ENCODE assay signal across 1 cellular context in the genomic region with DNA sequence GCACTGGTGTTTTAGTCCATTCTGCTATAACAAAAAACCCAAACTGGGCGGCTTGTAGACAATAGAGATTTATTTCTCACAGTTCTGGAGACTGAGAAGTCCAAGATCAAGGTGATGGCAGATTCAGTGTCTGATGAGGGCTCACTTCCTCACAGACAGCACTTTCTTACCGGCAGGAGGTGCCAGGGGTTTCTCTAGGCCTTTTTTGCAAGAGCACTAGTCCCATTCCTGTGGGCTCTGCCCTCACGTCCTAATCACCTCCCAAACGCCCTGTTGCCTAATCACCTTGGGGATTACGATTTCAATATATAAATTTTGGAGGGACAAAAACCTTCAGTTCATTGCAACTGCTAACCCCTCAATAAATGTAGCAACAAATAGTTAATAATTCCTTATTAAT.
A peak's percentile ranks its signal among the peaks of the same experiment; 100 is the strongest.
TF ChIP-seq lines count a peak whose summit lies in the region.

No MANE protein-coding gene starts in this region.

TF ChIP-seq in GM12878, 131 proteins besides CTCF, POLR2A, EP300 and RAD21 (continued from another document):
- TF ChIP-seq, protein P1, sequence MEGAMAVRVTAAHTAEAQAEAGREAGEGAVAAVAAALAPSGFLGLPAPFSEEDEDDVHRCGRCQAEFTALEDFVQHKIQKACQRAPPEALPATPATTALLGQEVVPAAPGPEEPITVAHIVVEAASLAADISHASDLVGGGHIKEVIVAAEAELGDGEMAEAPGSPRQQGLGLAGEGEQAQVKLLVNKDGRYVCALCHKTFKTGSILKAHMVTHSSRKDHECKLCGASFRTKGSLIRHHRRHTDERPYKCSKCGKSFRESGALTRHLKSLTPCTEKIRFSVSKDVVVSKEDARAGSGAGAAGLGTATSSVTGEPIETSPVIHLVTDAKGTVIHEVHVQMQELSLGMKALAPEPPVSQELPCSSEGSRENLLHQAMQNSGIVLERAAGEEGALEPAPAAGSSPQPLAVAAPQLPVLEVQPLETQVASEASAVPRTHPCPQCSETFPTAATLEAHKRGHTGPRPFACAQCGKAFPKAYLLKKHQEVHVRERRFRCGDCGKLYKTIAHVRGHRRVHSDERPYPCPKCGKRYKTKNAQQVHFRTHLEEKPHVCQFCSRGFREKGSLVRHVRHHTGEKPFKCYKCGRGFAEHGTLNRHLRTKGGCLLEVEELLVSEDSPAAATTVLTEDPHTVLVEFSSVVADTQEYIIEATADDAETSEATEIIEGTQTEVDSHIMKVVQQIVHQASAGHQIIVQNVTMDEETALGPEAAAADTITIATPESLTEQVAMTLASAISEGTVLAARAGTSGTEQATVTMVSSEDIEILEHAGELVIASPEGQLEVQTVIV (IDR thresholded peaks at IDR 0.05; ENCODE audit: borderline replicate concordance, partially characterized antibody), result no peak
- TF ChIP-seq, protein P2, sequence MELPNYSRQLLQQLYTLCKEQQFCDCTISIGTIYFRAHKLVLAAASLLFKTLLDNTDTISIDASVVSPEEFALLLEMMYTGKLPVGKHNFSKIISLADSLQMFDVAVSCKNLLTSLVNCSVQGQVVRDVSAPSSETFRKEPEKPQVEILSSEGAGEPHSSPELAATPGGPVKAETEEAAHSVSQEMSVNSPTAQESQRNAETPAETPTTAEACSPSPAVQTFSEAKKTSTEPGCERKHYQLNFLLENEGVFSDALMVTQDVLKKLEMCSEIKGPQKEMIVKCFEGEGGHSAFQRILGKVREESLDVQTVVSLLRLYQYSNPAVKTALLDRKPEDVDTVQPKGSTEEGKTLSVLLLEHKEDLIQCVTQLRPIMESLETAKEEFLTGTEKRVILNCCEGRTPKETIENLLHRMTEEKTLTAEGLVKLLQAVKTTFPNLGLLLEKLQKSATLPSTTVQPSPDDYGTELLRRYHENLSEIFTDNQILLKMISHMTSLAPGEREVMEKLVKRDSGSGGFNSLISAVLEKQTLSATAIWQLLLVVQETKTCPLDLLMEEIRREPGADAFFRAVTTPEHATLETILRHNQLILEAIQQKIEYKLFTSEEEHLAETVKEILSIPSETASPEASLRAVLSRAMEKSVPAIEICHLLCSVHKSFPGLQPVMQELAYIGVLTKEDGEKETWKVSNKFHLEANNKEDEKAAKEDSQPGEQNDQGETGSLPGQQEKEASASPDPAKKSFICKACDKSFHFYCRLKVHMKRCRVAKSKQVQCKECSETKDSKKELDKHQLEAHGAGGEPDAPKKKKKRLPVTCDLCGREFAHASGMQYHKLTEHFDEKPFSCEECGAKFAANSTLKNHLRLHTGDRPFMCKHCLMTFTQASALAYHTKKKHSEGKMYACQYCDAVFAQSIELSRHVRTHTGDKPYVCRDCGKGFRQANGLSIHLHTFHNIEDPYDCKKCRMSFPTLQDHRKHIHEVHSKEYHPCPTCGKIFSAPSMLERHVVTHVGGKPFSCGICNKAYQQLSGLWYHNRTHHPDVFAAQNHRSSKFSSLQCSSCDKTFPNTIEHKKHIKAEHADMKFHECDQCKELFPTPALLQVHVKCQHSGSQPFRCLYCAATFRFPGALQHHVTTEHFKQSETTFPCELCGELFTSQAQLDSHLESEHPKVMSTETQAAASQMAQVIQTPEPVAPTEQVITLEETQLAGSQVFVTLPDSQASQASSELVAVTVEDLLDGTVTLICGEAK (IDR thresholded peaks at IDR 0.05; ENCODE audit: borderline replicate concordance), result no peak
- no peak for TF ChIP-seq IKZF2 (IDR thresholded peaks at IDR 0.05)
- 0 out of 2 replicates have a peak, but pooled peaks have one; percentile 32 for TF ChIP-seq SPI1 (IDR thresholded peaks at IDR 0.05; ENCODE audit: borderline replicate concordance, insufficient read depth, low read depth, low read length)
- TF ChIP-seq PAX8 (IDR thresholded peaks at IDR 0.05), result no peak
- no peak for TF ChIP-seq FOS (IDR thresholded peaks at IDR 0.05; ENCODE audit: borderline replicate concordance, extremely low read depth, insufficient read length)
- TF ChIP-seq GATAD2B (conservative IDR thresholded peaks at IDR 0.05; ENCODE audit: low read depth), result no peak
